In genomic region chr16:2753523-2754020, GRCh38 we compare ENCODE assay signal across 9 cellular contexts. TPM values are rescaled to one million over a fixed set of nuclear protein-coding genes. Genes with fewer than 3 reads are reported as not detected.
DNase-seq lines count a peak whose midpoint lies in the region; ATAC-seq and TF ChIP-seq lines count a peak whose summit lies in the region.
"Had no signal": no experiment of that assay in that cellular context is flagged by ENCODE, and none has a peak within 500 bp of the region (broad histone marks: within the 10 kb centered on the region; RNA-seq: fewer than 3 reads in every experiment).

No MANE protein-coding gene starts in this region.

- ATAC-seq in GM21367 (IDR thresholded peaks at IDR 0.05; ENCODE audit: unreplicated experiment): no peak
- ATAC-seq in GM18909 (IDR thresholded peaks at IDR 0.05; ENCODE audit: poor library complexity, unreplicated experiment): no peak

- no peak overlapping the region for H2AFZ ChIP-seq in neuron (ENCODE audit: low read depth, low read length)

- peak overlapping the region; percentile 99 to 100 (median 100) for H3K27ac ChIP-seq in Peyer's patch

- H3K9me3 ChIP-seq in Peyer's patch (no peaks in the 10 kb centered on the region), neuron (ENCODE audit: low read length) (no peaks in the 10 kb centered on the region)

- TF ChIP-seq CTCF in Peyer's patch (IDR thresholded peaks at IDR 0.05) (no peak), epithelial cell of proximal tubule (conservative IDR thresholded peaks at IDR 0.05; ENCODE audit: low read depth, low read length) (peak; percentile 4)

- H3K27me3 ChIP-seq in Peyer's patch: no peaks in the 10 kb centered on the region
- no peaks in the 10 kb centered on the region for H3K27me3 ChIP-seq in neuron (ENCODE audit: insufficient read depth, low read length)

- peak; percentile 35 for DNase-seq in ELR (ENCODE audit: low read depth)
- DNase-seq in Peyer's patch: peak in 1 of 3 donors; percentile 34
- no peak for DNase-seq in epithelial cell of proximal tubule (ENCODE audit: low read depth)
- DNase-seq in C1 segment of cervical spinal cord (lab: John Stamatoyannopoulos, UW): no peak
- no peak for DNase-seq in NCI-H2196 treated with DMSO at 0.1 percent for 48 hours (lab: John Stamatoyannopoulos, UW; ENCODE audit: unreplicated experiment)

- H3K4me3 ChIP-seq in Peyer's patch (peak overlapping the region; percentile 74 to 98 (median 88)), epithelial cell of proximal tubule (ENCODE audit: low read depth, low read length) (peak overlapping the region; percentile 90), neuron (ENCODE audit: low read length) (peak overlapping the region; percentile 74)

- peaks cover 0 to 25% (median 2%) of the 10 kb centered on the region in 3 donors for H3K36me3 ChIP-seq in Peyer's patch
- peaks cover 38% of the 10 kb centered on the region for H3K36me3 ChIP-seq in neuron (ENCODE audit: insufficient read depth, low read length)

- TF ChIP-seq POLR2A in Peyer's patch (IDR thresholded peaks at IDR 0.05): no peak

- H3K4me1 ChIP-seq in Peyer's patch (peaks cover 0 to 44% (median 20%) of the 10 kb centered on the region in 4 donors), neuron (ENCODE audit: insufficient read depth, low read length) (peaks cover 28% of the 10 kb centered on the region)

RNA-seq across cellular contexts. Expression of gene SRRM2, which starts 1.1 kb away (rescaled TPM):
- total RNA-seq in Peyer's patch (1,000 to 10,000 TPM in 3 of 4 donors, 100 to 1,000 TPM in 1; 683 to 3,742 (median 1,673) TPM), epithelial cell of proximal tubule (82.6 and 91.6 TPM in 2 replicates)

RNA-seq across cellular contexts. Expression of gene ELOB, which starts 23.5 kb away (rescaled TPM):
- 100 to 1,000 TPM in 3 of 4 donors, 10 to 100 TPM in 1; 66.8 to 243 (median 220) TPM for total RNA-seq in Peyer's patch
- 276 and 311 TPM in 2 replicates for total RNA-seq in epithelial cell of proximal tubule

RNA-seq across cellular contexts. Expression of gene PRSS27, which starts 33.5 kb away (rescaled TPM):
- total RNA-seq in Peyer's patch: 1 to 10 TPM in 2 of 4 donors, not detected in 2; 1.2 TPM
- total RNA-seq in epithelial cell of proximal tubule: 0.29 and 0.92 TPM in 2 replicates

RNA-seq across cellular contexts. Expression of gene PRSS33, which starts 33.8 kb away (rescaled TPM):
- total RNA-seq in Peyer's patch (not detected), epithelial cell of proximal tubule (not detected in 2 replicates)

RNA-seq across cellular contexts. Expression of gene PRSS41, which starts 44.7 kb away (rescaled TPM):
- total RNA-seq in Peyer's patch: not detected
- total RNA-seq in epithelial cell of proximal tubule: not detected in 2 replicates
- total RNA-seq: SK-MEL-5 had no signal
